In the genomic region with DNA sequence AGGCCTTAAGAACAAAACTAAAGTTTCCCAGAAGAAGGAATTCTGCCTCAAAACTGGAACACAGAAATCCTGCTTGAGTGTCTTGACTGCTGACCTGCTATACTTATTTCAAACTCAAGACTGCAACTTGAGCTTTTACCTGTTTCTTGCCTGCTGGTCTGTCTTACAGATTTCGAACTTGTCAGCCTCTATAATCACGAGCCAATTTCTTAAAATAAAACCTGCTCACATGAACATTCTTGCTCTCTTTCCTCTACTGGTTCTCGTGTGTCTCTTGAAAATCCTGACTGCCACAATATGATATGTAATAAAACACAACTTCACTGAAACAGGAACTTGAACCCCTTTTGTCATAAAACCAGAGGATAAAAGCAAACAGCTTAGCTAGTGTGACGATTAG, we compare ENCODE assay signal across 22 cellular contexts. TPM values are rescaled to one million over a fixed set of nuclear protein-coding genes. Genes with fewer than 3 reads are reported as not detected.
DNase-seq lines count a peak whose midpoint lies in the region; ATAC-seq, FAIRE-seq and TF ChIP-seq lines count a peak whose summit lies in the region.
"Had no signal": no experiment of that assay in that cellular context is flagged by ENCODE, and none has a peak within 500 bp of the region (broad histone marks: within the 10 kb centered on the region; RNA-seq: fewer than 3 reads in every experiment).

No MANE protein-coding gene starts in this region.

- TF ChIP-seq POLR2A in HCT116 (IDR thresholded peaks at IDR 0.05; ENCODE audit: borderline replicate concordance, extremely low read depth, insufficient read depth, insufficient read length), result no peak
- no peak for TF ChIP-seq POLR2A in K562 (conservative IDR thresholded peaks at IDR 0.05)

- H2AFZ ChIP-seq in HCT116 (ENCODE audit: low read depth, low read length, poor library complexity, severe bottlenecking) (no peak overlapping the region), K562 (ENCODE audit: low read depth, low read length) (no peak overlapping the region)

- H3K27ac ChIP-seq in HCT116 (ENCODE audit: low read depth, low read length) (no peak overlapping the region), K562 (ENCODE audit: extremely low read depth, low read depth, low read length) (no peak overlapping the region), skeletal muscle tissue (ENCODE audit: low read depth, low read length) (peak overlapping the region; percentile 78)
- H3K27ac ChIP-seq in CD8-positive, alpha-beta memory T cell (ENCODE audit: low read depth, low read length), result no peak overlapping the region
- H3K27ac ChIP-seq: C4-2B had no signal

- intact Hi-C loops in Caco-2 (cut with micrococcal nuclease; ENCODE audit: unreplicated experiment) (no loop called here), HCT116 (cut with micrococcal nuclease) (loop anchor here (5.0 kb wide), 1 partner anchor 53 kb away; no protein-coding TSS in a partner anchor), K562 (cut with micrococcal nuclease) (no loop called here)

- H3K9me3 ChIP-seq in Caco-2 (no peaks in the 10 kb centered on the region), HCT116 (ENCODE audit: control insufficient read depth in 1 of 2, insufficient read depth in 1 of 2, low read depth in 1 of 2, low read length in 2 of 2) (no peaks in the 10 kb centered on the region), K562 (replicated peaks; ENCODE audit: control insufficient read depth, insufficient read depth, low read depth, low read length) (no peaks in the 10 kb centered on the region), skeletal muscle tissue (ENCODE audit: control insufficient read depth in 3 of 3, low read length in 3 of 3) (no peaks in the 10 kb centered on the region)
- no peaks in the 10 kb centered on the region for H3K9me3 ChIP-seq in CD8-positive, alpha-beta memory T cell (ENCODE audit: low read length)

- CTCF ChIA-PET in Caco-2 (lab: Charles Lee), result no interaction called here
- CTCF ChIA-PET in HCT116 (lab: Charles Lee), result no interaction called here
- CTCF ChIA-PET in K562 (lab: Yijun Ruan, JAX; ENCODE audit: low intra/inter-chr PET ratio), result no interaction called here
- CTCF ChIA-PET in CD8-positive, alpha-beta memory T cell (lab: Charles Lee), result no interaction called here

- no peak for ATAC-seq in HCT116
- no peak for ATAC-seq in K562
- no peak for ATAC-seq in GM18868 (IDR thresholded peaks at IDR 0.05; ENCODE audit: unreplicated experiment)
- ATAC-seq: GM12878 had no signal

- H3K4me3 ChIP-seq in Caco-2 (ENCODE audit: low read depth, low read length) (no peak overlapping the region), HCT116 (replicated peaks in 1 of 2; ENCODE audit: low read depth in 1 of 2, low read length in 2 of 2) (no peak overlapping the region), K562 (no peak overlapping the region), skeletal muscle tissue (ENCODE audit: low read length in 3 of 3) (no peak overlapping the region)
- no peak overlapping the region for H3K4me3 ChIP-seq in CD8-positive, alpha-beta memory T cell (ENCODE audit: low read length)
- H3K4me3 ChIP-seq: GM12878 had no signal

- 92% methylated on average over 4 of the region's 4 CpGs for WGBS in K562 (ENCODE audit: insufficient coverage, low coverage, missing lambda C conversion rate)

- H3K9me3 Mint-ChIP-seq in Caco-2 (ENCODE audit: unreplicated experiment), result no peaks in the 10 kb centered on the region
- H3K9me3 Mint-ChIP-seq in CD8-positive, alpha-beta memory T cell, result no peaks in the 10 kb centered on the region
- H3K9me3 Mint-ChIP-seq: CD4-positive, alpha-beta T cell; H9 had no signal

- TF ChIP-seq RAD21 in HCT116 (IDR thresholded peaks at IDR 0.05; ENCODE audit: low read depth) (no peak), K562 (CRISPR knock-in tag; conservative IDR thresholded peaks at IDR 0.05 in 1 of 2, IDR thresholded peaks at IDR 0.05 in 1 of 2) (no peak)

- BruUV-seq in Caco-2 (replicated peaks; lab: Mats Ljungman, UMichigan) (no TSS peak), HCT116 (replicated peaks; lab: Mats Ljungman, UMichigan) (TSS peak; percentile 1), K562 (replicated peaks; lab: Mats Ljungman, UMichigan) (no TSS peak)

- TF ChIP-seq EP300 in K562 (IDR thresholded peaks at IDR 0.05; ENCODE audit: low read length), result no peak

- no peak overlapping the region for H3K4me3 Mint-ChIP-seq in Caco-2 (ENCODE audit: unreplicated experiment)
- H3K4me3 Mint-ChIP-seq in CD8-positive, alpha-beta memory T cell, result no peak overlapping the region
- H3K4me3 Mint-ChIP-seq: CD4-positive, alpha-beta T cell; H9 had no signal

- RAD21 ChIA-PET in HCT116 (lab: Charles Lee; ENCODE audit: low non-redundant PET in 1 of 2, low total read pairs in 2 of 2, uncharacterized antibody in 2 of 2, unreplicated experiment in 2 of 2), result no interaction called here

- H3K9me1 ChIP-seq in K562 (ENCODE audit: control insufficient read depth, insufficient read depth, low read length), result no peaks in the 10 kb centered on the region

- peak; percentile 51 for FAIRE-seq in K562 (lab: Jason Lieb, UNC)
- FAIRE-seq: A204.1, GM12878, GM19239, H1 had no signal

- no peaks in the 10 kb centered on the region for H3K27me3 Mint-ChIP-seq in Caco-2 (ENCODE audit: insufficient read depth, unreplicated experiment)
- H3K27me3 Mint-ChIP-seq in CD8-positive, alpha-beta memory T cell, result no peaks in the 10 kb centered on the region
- H3K27me3 Mint-ChIP-seq: CD4-positive, alpha-beta T cell had no signal

- in situ Hi-C loops in K562 (cut with MboI), result no loop called here

- no peak for TF ChIP-seq CTCF in Caco-2 (IDR thresholded peaks at IDR 0.05; ENCODE audit: insufficient read depth in 1 of 2, low read depth in 1 of 2, low read length in 1 of 2, severe bottlenecking in 1 of 2, unreplicated experiment in 1 of 2)
- no peak for TF ChIP-seq CTCF in HCT116 (IDR thresholded peaks at IDR 0.05 in 2 of 3, conservative IDR thresholded peaks at IDR 0.05 in 1 of 3; ENCODE audit: borderline replicate concordance in 1 of 3, insufficient read depth in 1 of 3, low read depth in 2 of 3, low read length in 2 of 3)
- TF ChIP-seq CTCF in K562 (IDR thresholded peaks at IDR 0.05 in 2 of 3, conservative IDR thresholded peaks at IDR 0.05 in 1 of 3; ENCODE audit: insufficient read depth in 2 of 3, low read depth in 1 of 3, low read length in 3 of 3), result no peak

- no peaks in the 10 kb centered on the region for H3K27me3 ChIP-seq in Caco-2 (replicated peaks; ENCODE audit: control insufficient read depth, insufficient read depth, low read length)
- no peaks in the 10 kb centered on the region for H3K27me3 ChIP-seq in HCT116 (ENCODE audit: insufficient read depth, low read length)
- no peaks in the 10 kb centered on the region for H3K27me3 ChIP-seq in K562 (ENCODE audit: control insufficient read depth in 2 of 2, insufficient read depth in 2 of 2, low read length in 2 of 2)
- no peaks in the 10 kb centered on the region for H3K27me3 ChIP-seq in skeletal muscle tissue (ENCODE audit: control insufficient read depth in 3 of 3, insufficient read depth in 3 of 3, low read length in 3 of 3)
- H3K27me3 ChIP-seq in CD8-positive, alpha-beta memory T cell (ENCODE audit: insufficient read depth, low read length, poor library complexity, severe bottlenecking), result no peaks in the 10 kb centered on the region

- H3K79me2 ChIP-seq in HCT116 (ENCODE audit: insufficient read depth, low read length) (peaks cover 3% of the 10 kb centered on the region; the same call in 1 of the 2 replicates), K562 (ENCODE audit: control insufficient read depth, insufficient read depth, low read length) (no peaks in the 10 kb centered on the region)

- H3K4me1 ChIP-seq in Caco-2 (no peaks in the 10 kb centered on the region), HCT116 (ENCODE audit: control insufficient read depth in 1 of 2, insufficient read depth in 2 of 2, low read length in 2 of 2) (no peaks in the 10 kb centered on the region), K562 (replicated peaks in 1 of 2; ENCODE audit: control insufficient read depth in 2 of 2, insufficient read depth in 2 of 2, low read length in 2 of 2) (no peaks in the 10 kb centered on the region), skeletal muscle tissue (ENCODE audit: control insufficient read depth in 3 of 3, insufficient read depth in 3 of 3, low read length in 3 of 3) (peaks cover 3 to 10% (median 9%) of the 10 kb centered on the region in 3 donors)
- H3K4me1 ChIP-seq in CD8-positive, alpha-beta memory T cell (ENCODE audit: insufficient read depth, low read length), result no peaks in the 10 kb centered on the region

- DNase-seq in Caco-2 (no peak), HCT116 (ENCODE audit: low read depth, low spot score) (no peak), K562 (ENCODE audit: extremely low read depth in 1 of 4, low spot score in 3 of 4) (no peak), NCI-H2171 treated with DMSO at 0.1 percent for 48 hours (lab: John Stamatoyannopoulos, UW) (no peak)
- DNase-seq in CD8-positive, alpha-beta memory T cell, result no peak
- DNase-seq: ACHN; Calu3; CD4-positive, alpha-beta T cell; DMS53; DND-41; EL; H9 had no signal

- H3K36me3 ChIP-seq in Caco-2 (ENCODE audit: control insufficient read depth, insufficient read depth, low read length), result peaks cover 7% of the 10 kb centered on the region
- peaks cover 60 to 88% of the 10 kb centered on the region in 2 experiments for H3K36me3 ChIP-seq in HCT116 (ENCODE audit: control insufficient read depth in 1 of 2, insufficient read depth in 2 of 2, low read length in 2 of 2)
- H3K36me3 ChIP-seq in K562 (ENCODE audit: control insufficient read depth, insufficient read depth, low read length), result peaks cover 94% of the 10 kb centered on the region
- peaks cover 46 to 79% (median 76%) of the 10 kb centered on the region in 3 donors for H3K36me3 ChIP-seq in skeletal muscle tissue (ENCODE audit: control insufficient read depth in 3 of 3, insufficient read depth in 3 of 3, low read length in 3 of 3)
- peaks cover 75% of the 10 kb centered on the region for H3K36me3 ChIP-seq in CD8-positive, alpha-beta memory T cell (ENCODE audit: insufficient read depth, low read length)

- peak overlapping the region; percentile 61 for H3K27ac Mint-ChIP-seq in Caco-2 (ENCODE audit: unreplicated experiment)
- H3K27ac Mint-ChIP-seq in CD8-positive, alpha-beta memory T cell, result peak overlapping the region in 1 of 8 donors; percentile 75
- H3K27ac Mint-ChIP-seq: CD4-positive, alpha-beta T cell; H9 had no signal

- POLR2A ChIA-PET in Caco-2 (lab: Charles Lee) (interaction anchor here (0.6 kb wide), 1 partner anchor 14 kb away, joined by 7 read pairs; no protein-coding TSS in a partner anchor), HCT116 (lab: Charles Lee) (no interaction called here), K562 (lab: Yijun Ruan, JAX) (interaction anchor here (1.0 to 1.5 kb wide), 4 partner anchors 10 to 61 kb away, joined by 3 to 4 read pairs (median 4); no protein-coding TSS in a partner anchor)
- POLR2A ChIA-PET in CD8-positive, alpha-beta memory T cell (lab: Charles Lee), result no interaction called here

- H3K4me2 ChIP-seq in HCT116 (ENCODE audit: low read length) (no peak overlapping the region), K562 (ENCODE audit: insufficient read depth, low read length) (no peak overlapping the region)

- H4K20me1 ChIP-seq in HCT116 (ENCODE audit: insufficient read depth) (no peaks in the 10 kb centered on the region), K562 (replicated peaks; ENCODE audit: control insufficient read depth, insufficient read depth, low read length) (no peaks in the 10 kb centered on the region)

- no peaks in the 10 kb centered on the region for H3K9me2 ChIP-seq in HCT116 (ENCODE audit: insufficient read depth)

- peaks cover 99% of the 10 kb centered on the region for H3K36me3 Mint-ChIP-seq in Caco-2 (ENCODE audit: insufficient read depth, unreplicated experiment)
- peaks cover 14 to 92% (median 30%) of the 10 kb centered on the region in 3 donors for H3K36me3 Mint-ChIP-seq in CD8-positive, alpha-beta memory T cell

- no peak overlapping the region for H3K9ac ChIP-seq in HCT116 (ENCODE audit: low read length)
- H3K9ac ChIP-seq in K562 (ENCODE audit: insufficient read depth in 1 of 2, low read depth in 2 of 2, low read length in 2 of 2), result no peak overlapping the region
- H3K9ac ChIP-seq in skeletal muscle tissue (ENCODE audit: low read depth in 1 of 3, low read length in 3 of 3), result peak overlapping the region; percentile 4 to 57 (median 4)

- H3K4me1 Mint-ChIP-seq in Caco-2 (ENCODE audit: low read depth, unreplicated experiment), result peaks cover 7% of the 10 kb centered on the region
- peaks cover 0 to 5% (median 2%) of the 10 kb centered on the region in 3 donors for H3K4me1 Mint-ChIP-seq in CD8-positive, alpha-beta memory T cell
- H3K4me1 Mint-ChIP-seq: H9 had no signal

RNA-seq across cellular contexts. Expression of gene PATL1, which starts 13.9 kb away (rescaled TPM):
- 57.8 and 61.4 TPM in 2 replicates for total RNA-seq in Caco-2 (2022)
- total RNA-seq in HCT116 (2021; ENCODE audit: unreplicated experiment), result 37.6 TPM
- polyA plus RNA-seq in HCT116 (2012), result 25.1 and 28.0 TPM in 2 replicates
- 41.9 and 63.3 TPM in 2 replicates for total RNA-seq in K562 (2011; cell fraction: chromatin; rRNA removed; ENCODE audit: low replicate concordance)
- total RNA-seq in K562 (2011; cell fraction: nucleolus; rRNA removed), result 16.7 and 17.6 TPM in 2 replicates
- 33.9 and 51.9 TPM in 2 replicates for total RNA-seq in K562 (2011; cell fraction: nucleoplasm; rRNA removed)
- total RNA-seq in K562 (2014; rRNA removed), result 7.7 and 8.8 TPM in 2 replicates
- total RNA-seq in K562 (2014; rRNA removed; fragmentation: Illumina TruSeq; extraction: Trizol), result 14.8 and 18.4 TPM in 2 replicates
- 16.4 and 16.9 TPM in 2 replicates for total RNA-seq in K562 (2015; rRNA removed; fragmentation: Illumina TruSeq; extraction: Trizol)
- total RNA-seq in K562 (2021), result 27.3 and 30.2 TPM in 2 replicates
- 34.1 and 38.4 TPM in 2 replicates for polyA plus RNA-seq in K562 (2011; rRNA removed)
- 34.2 and 50.2 TPM in 2 replicates for polyA plus RNA-seq in K562 (2011; cell fraction: cytosol; rRNA removed)
- 38.1 and 48.4 TPM in 2 replicates for polyA plus RNA-seq in K562 (2011; cell fraction: nucleus; rRNA removed)
- 25.5 and 37.2 TPM in 2 replicates for polyA plus RNA-seq in K562 (2012)
- 43.4 and 48.0 TPM in 2 replicates for polyA plus RNA-seq in K562 (2014; fragmentation: Illumina TruSeq; extraction: Trizol)
- 1 to 10 TPM; 3.2 to 5.0 TPM for polyA plus RNA-seq in K562 (2014; fragmentation: Nextera tagmentation; extraction: Ambion mirVana)
- polyA plus RNA-seq in K562 (2014; rRNA removed), result 19.4 and 23.3 TPM in 2 replicates
- polyA minus RNA-seq in K562 (2011; rRNA and poly(A)+ RNA removed), result 29.4 and 30.5 TPM in 2 replicates
- polyA minus RNA-seq in K562 (2011; cell fraction: cytosol; rRNA and poly(A)+ RNA removed), result 13.4 and 17.4 TPM in 2 replicates
- 13.1 and 23.9 TPM in 2 replicates for polyA minus RNA-seq in K562 (2011; cell fraction: nucleus; rRNA and poly(A)+ RNA removed)
- total RNA-seq in skeletal muscle tissue, result 4.2 TPM
- 10 to 100 TPM; 61.3 to 65.8 TPM for total RNA-seq in CD8-positive, alpha-beta memory T cell
- 7.5 TPM for polyA plus RNA-seq in CD8-positive, alpha-beta memory T cell

RNA-seq across cellular contexts. Expression of gene OSBP, which starts 39.3 kb away (rescaled TPM):
- total RNA-seq in Caco-2 (2022) (64.5 and 67.5 TPM in 2 replicates), HCT116 (2021; ENCODE audit: unreplicated experiment) (43.8 TPM), K562 (2014; rRNA removed) (22.2 and 28.7 TPM in 2 replicates), K562 (2014; rRNA removed; fragmentation: Illumina TruSeq; extraction: Trizol) (33.3 and 36.1 TPM in 2 replicates), K562 (2015; rRNA removed; fragmentation: Illumina TruSeq; extraction: Trizol) (28.7 and 28.9 TPM in 2 replicates), K562 (2021) (37.7 and 44.3 TPM in 2 replicates), skeletal muscle tissue (60.5 TPM)
- 27.2 and 28.3 TPM in 2 replicates for polyA plus RNA-seq in HCT116 (2012)
- total RNA-seq in K562 (2011; cell fraction: chromatin; rRNA removed; ENCODE audit: low replicate concordance), result 83.9 and 124 TPM in 2 replicates
- total RNA-seq in K562 (2011; cell fraction: nucleolus; rRNA removed), result 40.2 and 44.9 TPM in 2 replicates
- total RNA-seq in K562 (2011; cell fraction: nucleoplasm; rRNA removed), result 62.0 and 71.9 TPM in 2 replicates
- polyA plus RNA-seq in K562 (2011; rRNA removed) (33.9 and 37.2 TPM in 2 replicates), K562 (2014; fragmentation: Illumina TruSeq; extraction: Trizol) (46.9 and 49.0 TPM in 2 replicates), K562 (2014; fragmentation: Nextera tagmentation; extraction: Ambion mirVana) (10 to 100 TPM; 11.7 to 11.9 TPM), K562 (2014; rRNA removed) (24.5 and 27.8 TPM in 2 replicates)
- 11.6 and 27.0 TPM in 2 replicates for polyA plus RNA-seq in K562 (2011; cell fraction: cytosol; rRNA removed)
- polyA plus RNA-seq in K562 (2011; cell fraction: nucleus; rRNA removed), result 34.6 and 56.6 TPM in 2 replicates
- 28.0 and 32.7 TPM in 2 replicates for polyA plus RNA-seq in K562 (2012)
- 54.3 and 63.2 TPM in 2 replicates for polyA minus RNA-seq in K562 (2011; rRNA and poly(A)+ RNA removed)
- polyA minus RNA-seq in K562 (2011; cell fraction: cytosol; rRNA and poly(A)+ RNA removed), result 32.7 and 32.9 TPM in 2 replicates
- 16.8 and 30.8 TPM in 2 replicates for polyA minus RNA-seq in K562 (2011; cell fraction: nucleus; rRNA and poly(A)+ RNA removed)
- total RNA-seq in CD8-positive, alpha-beta memory T cell, result 10 to 100 TPM; 37.8 to 38.4 TPM
- polyA plus RNA-seq in CD8-positive, alpha-beta memory T cell, result 32.3 TPM

RNA-seq across cellular contexts. Expression of gene OR10V1, which starts 58.8 kb away (rescaled TPM):
- total RNA-seq in Caco-2 (2022) (not detected in 2 replicates), HCT116 (2021; ENCODE audit: unreplicated experiment) (not detected), K562 (2014; rRNA removed) (not detected in 2 replicates), K562 (2014; rRNA removed; fragmentation: Illumina TruSeq; extraction: Trizol) (not detected in 2 replicates), K562 (2015; rRNA removed; fragmentation: Illumina TruSeq; extraction: Trizol) (not detected in 2 replicates), K562 (2021) (not detected in 2 replicates), skeletal muscle tissue (not detected)
- polyA plus RNA-seq in HCT116 (2012), result not detected in 2 replicates
- total RNA-seq in K562 (2011; cell fraction: chromatin; rRNA removed; ENCODE audit: low replicate concordance), result not detected in 2 replicates
- total RNA-seq in K562 (2011; cell fraction: nucleolus; rRNA removed), result not detected in 2 replicates
- total RNA-seq in K562 (2011; cell fraction: nucleoplasm; rRNA removed), result not detected in 2 replicates
- polyA plus RNA-seq in K562 (2011; rRNA removed) (not detected in 2 replicates), K562 (2014; fragmentation: Illumina TruSeq; extraction: Trizol) (not detected in 2 replicates), K562 (2014; fragmentation: Nextera tagmentation; extraction: Ambion mirVana) (not detected), K562 (2014; rRNA removed) (not detected in 2 replicates)
- polyA plus RNA-seq in K562 (2011; cell fraction: cytosol; rRNA removed), result not detected in 2 replicates
- not detected in 2 replicates for polyA plus RNA-seq in K562 (2011; cell fraction: nucleus; rRNA removed)
- polyA plus RNA-seq in K562 (2012), result not detected in 2 replicates
- polyA minus RNA-seq in K562 (2011; rRNA and poly(A)+ RNA removed), result not detected in 2 replicates
- not detected in 2 replicates for polyA minus RNA-seq in K562 (2011; cell fraction: cytosol; rRNA and poly(A)+ RNA removed)
- polyA minus RNA-seq in K562 (2011; cell fraction: nucleus; rRNA and poly(A)+ RNA removed), result not detected in 2 replicates
- total RNA-seq in CD8-positive, alpha-beta memory T cell, result not detected
- not detected for polyA plus RNA-seq in CD8-positive, alpha-beta memory T cell
- total RNA-seq: Calu3; CD4-positive, alpha-beta T cell; G401; GM12878; H1; H9; HT-29 had no signal
- polyA plus RNA-seq: BJ, GM12878, H1 had no signal

Comparison
In these comparisons a context has a peak if more than half of its experiments do, and no peak if none do; other contexts are left out.
1. H3K9ac ChIP-seq: peak in skeletal muscle tissue (3 of 3); none in HCT116 (single experiment) and K562 (0 of 2).
2. POLR2A ChIA-PET loops: an anchor here in Caco-2 (0.6 kb wide) and K562 (1.0 to 1.5 kb wide); none called in HCT116 and CD8-positive, alpha-beta memory T cell.